21 cellular contexts compared by ENCODE assay signal in the genomic region with DNA sequence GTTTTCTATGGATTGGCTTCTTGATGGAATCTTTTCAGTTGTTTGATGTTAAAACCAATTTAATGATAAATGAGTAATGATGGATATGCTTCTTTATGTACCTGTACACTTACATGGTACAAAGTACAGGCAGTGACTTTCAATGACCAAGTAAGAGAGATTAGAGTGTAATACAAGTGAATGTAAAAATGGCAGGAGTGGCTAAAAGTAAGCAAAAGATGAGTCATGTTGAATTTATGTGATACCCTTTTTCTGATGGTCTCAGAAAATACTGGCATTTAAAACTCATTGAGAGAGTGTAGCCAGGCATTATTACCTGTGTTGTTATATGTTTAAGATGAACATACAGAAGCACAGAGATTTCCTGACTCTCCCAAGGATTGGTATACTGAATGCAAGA.
"Had no signal": no experiment of that assay in that cellular context is flagged by ENCODE, and none has a peak within 500 bp of the region (broad histone marks: within the 10 kb centered on the region; RNA-seq: fewer than 3 reads in every experiment).

No MANE protein-coding gene starts in this region.

- H3K4me3 Mint-ChIP-seq: activated CD4-positive, alpha-beta T cell treated with anti-CD3 and anti-CD28 coated beads, Interleukin-2, amount 10 ng/mL, durations not matched to agents 24 days and 14 days; activated CD8-positive, alpha-beta T cell treated with anti-CD3 and anti-CD28 coated beads, Interleukin-2, amount 10 ng/mL, durations not matched to agents 7 days and 5 days; activated T-cell treated with anti-CD3 and anti-CD28 coated beads, Interleukin-2, amount 50 U/mL, for 72 hours; brain; neural crest cell had no signal

- H3K36me3 ChIP-seq: esophagus squamous epithelium, right lobe of liver had no signal

- H3K27ac ChIP-seq: esophagus squamous epithelium, foreskin keratinocyte, psoas muscle, right lobe of liver had no signal

- H3K4me1 ChIP-seq: esophagus squamous epithelium, psoas muscle, right lobe of liver had no signal

- FAIRE-seq: endothelial cell of umbilical vein, TTC549 had no signal

- H3K9me3 ChIP-seq: esophagus squamous epithelium, psoas muscle, right lobe of liver had no signal

- H3K36me3 Mint-ChIP-seq: activated naive CD4-positive, alpha-beta T cell treated with anti-CD3 and anti-CD28 coated beads, Interleukin-2, amount 50 U/mL, for 72 hours; brain had no signal

- H3K27ac Mint-ChIP-seq: activated CD4-positive, alpha-beta T cell treated with anti-CD3 and anti-CD28 coated beads, Interleukin-2, amount 10 ng/mL, durations not matched to agents 24 days and 14 days; activated CD8-positive, alpha-beta T cell treated with anti-CD3 and anti-CD28 coated beads, Interleukin-2, amount 10 ng/mL, durations not matched to agents 7 days and 5 days; activated naive CD4-positive, alpha-beta T cell treated with anti-CD3 and anti-CD28 coated beads, Interleukin-2, amount 50 U/mL, for 72 hours; activated T-cell treated with anti-CD3 and anti-CD28 coated beads, Interleukin-2, amount 50 U/mL, for 72 hours; brain had no signal

- H3K4me3 ChIP-seq: esophagus squamous epithelium, psoas muscle, right lobe of liver had no signal

- ATAC-seq: activated CD8-positive, alpha-beta T cell treated with anti-CD3 and anti-CD28 coated beads, Interleukin-2, amount 10 ng/mL, durations not matched to agents 7 days and 5 days; activated naive CD4-positive, alpha-beta T cell treated with anti-CD3 and anti-CD28 coated beads, Interleukin-2, amount 50 U/mL, for 72 hours; activated T-cell treated with anti-CD3 and anti-CD28 coated beads, Interleukin-2, amount 50 U/mL, for 72 hours; foreskin keratinocyte; left colon; psoas muscle; right lobe of liver; stimulated activated naive CD8-positive, alpha-beta T cell treated with anti-CD3 and anti-CD28 coated beads, Interleukin-15, Interleukin-2, amounts not matched to agents 100 U/mL and 50 U/mL, for 24 hours had no signal

- H3K9me3 Mint-ChIP-seq: activated CD4-positive, alpha-beta T cell treated with anti-CD3 and anti-CD28 coated beads, Interleukin-2, amount 10 ng/mL, durations not matched to agents 24 days and 14 days; activated naive CD4-positive, alpha-beta T cell treated with anti-CD3 and anti-CD28 coated beads, Interleukin-2, amount 50 U/mL, for 72 hours; activated T-cell treated with anti-CD3 and anti-CD28 coated beads, Interleukin-2, amount 50 U/mL, for 72 hours; neural crest cell had no signal

- H3K27me3 Mint-ChIP-seq: brain had no signal

- DNase-seq: activated CD4-positive, alpha-beta T cell treated with anti-CD3 and anti-CD28 coated beads, Interleukin-2, amount 10 ng/mL, durations not matched to agents 24 days and 14 days; activated CD4-positive, CD25-positive, alpha-beta regulatory T cell; activated CD8-positive, alpha-beta memory T cell treated with anti-CD3 and anti-CD28 coated beads, Interleukin-2, amount 50 U/mL, for 4 hours; activated CD8-positive, alpha-beta T cell treated with anti-CD3 and anti-CD28 coated beads, Interleukin-2, amount 10 ng/mL, durations not matched to agents 7 days and 5 days; activated gamma-delta T cell; activated T-cell treated with anti-CD3 and anti-CD28 coated beads, Interleukin-2, amount 50 U/mL, for 72 hours; effector CD8-positive, alpha-beta T cell; esophagus squamous epithelium; foreskin keratinocyte; glutamatergic neuron; left colon; midbrain; psoas muscle; right lobe of liver; stimulated activated naive CD8-positive, alpha-beta T cell treated with anti-CD3 and anti-CD28 coated beads, Interleukin-15, Interleukin-2, amounts not matched to agents 100 U/mL and 50 U/mL, for 24 hours; trophoblast cell had no signal

- H3K27me3 ChIP-seq: esophagus squamous epithelium, foreskin keratinocyte, right lobe of liver had no signal

- H3K4me1 Mint-ChIP-seq: activated CD4-positive, alpha-beta T cell treated with anti-CD3 and anti-CD28 coated beads, Interleukin-2, amount 10 ng/mL, durations not matched to agents 24 days and 14 days; brain had no signal
